In the genomic region with DNA sequence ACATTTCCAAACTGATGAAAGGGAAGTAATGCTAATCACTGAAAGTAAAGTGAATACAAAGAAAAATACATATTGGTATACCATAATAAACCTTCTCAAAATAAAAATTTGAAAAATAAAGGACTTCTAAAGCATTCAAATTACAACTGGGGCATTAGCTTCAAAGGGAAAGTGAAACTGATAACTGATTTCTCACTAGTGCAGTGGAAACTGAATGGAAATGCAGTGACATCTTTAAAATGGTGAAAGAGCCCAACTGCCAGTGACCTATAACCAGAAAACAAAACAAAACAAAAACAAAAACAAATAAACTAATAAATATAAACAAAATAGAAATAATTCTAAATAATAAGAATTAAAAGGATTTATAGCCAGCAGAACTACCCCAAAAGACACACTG, we compare ENCODE assay signal across 14 cellular contexts.
DNase-seq lines count a peak whose midpoint lies in the region; ATAC-seq and TF ChIP-seq lines count a peak whose summit lies in the region.
"Had no signal": no experiment of that assay in that cellular context is flagged by ENCODE, and none has a peak within 500 bp of the region (broad histone marks: within the 10 kb centered on the region; RNA-seq: fewer than 3 reads in every experiment).

No MANE protein-coding gene starts in this region.

- H3K36me3 Mint-ChIP-seq in activated CD8-positive, alpha-beta T cell treated with anti-CD3 and anti-CD28 coated beads, Interleukin-2, amount 10 ng/mL, durations not matched to agents 7 days and 5 days (ENCODE audit: low read depth): no peaks in the 10 kb centered on the region
- H3K36me3 Mint-ChIP-seq: natural killer cell treated with Interleukin-12 subunit alpha and Interleukin-12 subunit beta and Interleukin-15 and Interleukin-18, amount 100 ng/mL, for 72 hours; type B pancreatic cell had no signal

- CTCF ChIA-PET in activated CD8-positive, alpha-beta T cell treated with anti-CD3 and anti-CD28 coated beads, Interleukin-2, amount 10 ng/mL, durations not matched to agents 7 days and 5 days (lab: Charles Lee): no interaction called here

- DNase-seq in GM13976 (ENCODE audit: low spot score) (peak; percentile 6), mesenteric fat pad (ENCODE audit: low spot score) (no peak), occipital lobe (lab: John Stamatoyannopoulos, UW) (no peak), NCI-H524 (lab: John Stamatoyannopoulos, UW) (no peak)
- DNase-seq in activated CD8-positive, alpha-beta T cell treated with anti-CD3 and anti-CD28 coated beads, Interleukin-2, amount 10 ng/mL, durations not matched to agents 7 days and 5 days: no peak
- DNase-seq: activated CD8-positive, alpha-beta memory T cell treated with anti-CD3 and anti-CD28 coated beads, Interleukin-2, amount 50 U/mL, for 4 hours; adrenal gland; SHP77 had no signal

- H3K4me3 Mint-ChIP-seq in activated CD8-positive, alpha-beta T cell treated with anti-CD3 and anti-CD28 coated beads, Interleukin-2, amount 10 ng/mL, durations not matched to agents 7 days and 5 days: no peak overlapping the region
- H3K4me3 Mint-ChIP-seq: dendritic cell treated with granulocyte-macrophage colony-stimulating factor and Interleukin-4, amounts not matched to agents 40 ng/mL and 50 ng/mL, for 4 days; natural killer cell treated with Interleukin-12 subunit alpha and Interleukin-12 subunit beta and Interleukin-15 and Interleukin-18, amount 100 ng/mL, for 72 hours; type B pancreatic cell had no signal

- H3K4me1 Mint-ChIP-seq in activated CD8-positive, alpha-beta T cell treated with anti-CD3 and anti-CD28 coated beads, Interleukin-2, amount 10 ng/mL, durations not matched to agents 7 days and 5 days (ENCODE audit: low read depth): no peaks in the 10 kb centered on the region

- ATAC-seq in GM19455 (IDR thresholded peaks at IDR 0.05; ENCODE audit: unreplicated experiment) (peak; percentile 79), HG02938 (IDR thresholded peaks at IDR 0.05; ENCODE audit: unreplicated experiment) (peak; percentile 77), HG03565 (IDR thresholded peaks at IDR 0.05; ENCODE audit: unreplicated experiment) (peak; percentile 87)
- ATAC-seq in activated CD8-positive, alpha-beta T cell treated with anti-CD3 and anti-CD28 coated beads, Interleukin-2, amount 10 ng/mL, durations not matched to agents 7 days and 5 days: no peak
- ATAC-seq: natural killer cell treated with Interleukin-12 subunit alpha and Interleukin-12 subunit beta and Interleukin-15 and Interleukin-18, amount 100 ng/mL, for 72 hours had no signal

- no peak for TF ChIP-seq CTCF in GM13976 (IDR thresholded peaks at IDR 0.05; ENCODE audit: borderline replicate concordance, control extremely low read depth, extremely low read depth, insufficient read depth, missing control alignments)

- H3K27ac Mint-ChIP-seq in activated CD8-positive, alpha-beta T cell treated with anti-CD3 and anti-CD28 coated beads, Interleukin-2, amount 10 ng/mL, durations not matched to agents 7 days and 5 days: no peak overlapping the region
- H3K27ac Mint-ChIP-seq: dendritic cell treated with granulocyte-macrophage colony-stimulating factor and Interleukin-4, amounts not matched to agents 40 ng/mL and 50 ng/mL, for 4 days; natural killer cell treated with Interleukin-12 subunit alpha and Interleukin-12 subunit beta and Interleukin-15 and Interleukin-18, amount 100 ng/mL, for 72 hours; type B pancreatic cell had no signal

- in situ Hi-C loops in GM13976 (cut with MboI; ENCODE audit: low sequenced_read_pairs, unreplicated experiment): no loop called here

- POLR2A ChIA-PET in activated CD8-positive, alpha-beta T cell treated with anti-CD3 and anti-CD28 coated beads, Interleukin-2, amount 10 ng/mL, durations not matched to agents 7 days and 5 days (lab: Charles Lee): no interaction called here

- no peaks in the 10 kb centered on the region for H3K27me3 Mint-ChIP-seq in activated CD8-positive, alpha-beta T cell treated with anti-CD3 and anti-CD28 coated beads, Interleukin-2, amount 10 ng/mL, durations not matched to agents 7 days and 5 days (ENCODE audit: low read depth)
- H3K27me3 Mint-ChIP-seq: dendritic cell treated with granulocyte-macrophage colony-stimulating factor and Interleukin-4, amounts not matched to agents 40 ng/mL and 50 ng/mL, for 4 days; natural killer cell treated with Interleukin-12 subunit alpha and Interleukin-12 subunit beta and Interleukin-15 and Interleukin-18, amount 100 ng/mL, for 72 hours; type B pancreatic cell had no signal

- H3K9me3 Mint-ChIP-seq in activated CD8-positive, alpha-beta T cell treated with anti-CD3 and anti-CD28 coated beads, Interleukin-2, amount 10 ng/mL, durations not matched to agents 7 days and 5 days (ENCODE audit: insufficient read depth): no peaks in the 10 kb centered on the region
- H3K9me3 Mint-ChIP-seq: dendritic cell treated with granulocyte-macrophage colony-stimulating factor and Interleukin-4, amounts not matched to agents 40 ng/mL and 50 ng/mL, for 4 days; type B pancreatic cell had no signal
